Comparison of ENCODE assay signal across 11 cellular contexts in genomic region chr11:58024601-58025091, GRCh38. TPM values are rescaled to one million over a fixed set of nuclear protein-coding genes. Genes with fewer than 3 reads are reported as not detected.
DNase-seq lines count a peak whose midpoint lies in the region; ATAC-seq and TF ChIP-seq lines count a peak whose summit lies in the region.
"Had no signal": no experiment of that assay in that cellular context is flagged by ENCODE, and none has a peak within 500 bp of the region (broad histone marks: within the 10 kb centered on the region; RNA-seq: fewer than 3 reads in every experiment).

No MANE protein-coding gene starts in this region.

- H3K27me3 ChIP-seq in CD4-positive, alpha-beta memory T cell (ENCODE audit: insufficient read depth, low read length) = no peaks in the 10 kb centered on the region

- CTCF ChIA-PET in CD4-positive, alpha-beta memory T cell (lab: Charles Lee; ENCODE audit: partially characterized antibody) = no interaction called here

- H3K4me3 Mint-ChIP-seq in CD4-positive, alpha-beta memory T cell = no peak overlapping the region
- H3K4me3 Mint-ChIP-seq: natural killer cell had no signal

- TF ChIP-seq CTCF in fibroblast of pulmonary artery (IDR thresholded peaks at IDR 0.05; ENCODE audit: low read length, missing control alignments) = no peak
- no peak for TF ChIP-seq CTCF in mucosa of descending colon (IDR thresholded peaks at IDR 0.05)

- peaks cover 0 to 3% (median 0%) of the 10 kb centered on the region in 4 donors for H3K4me1 Mint-ChIP-seq in CD4-positive, alpha-beta memory T cell
- H3K4me1 Mint-ChIP-seq: natural killer cell had no signal

- no peaks in the 10 kb centered on the region for H3K36me3 ChIP-seq in mucosa of descending colon (ENCODE audit: low read depth)
- H3K36me3 ChIP-seq in CD4-positive, alpha-beta memory T cell (ENCODE audit: insufficient read depth, low read length) = no peaks in the 10 kb centered on the region

- no peaks in the 10 kb centered on the region for H3K36me3 Mint-ChIP-seq in CD4-positive, alpha-beta memory T cell
- H3K36me3 Mint-ChIP-seq: natural killer cell had no signal

- peaks cover 0 to 3% (median 0%) of the 10 kb centered on the region in 8 donors for H3K9me3 Mint-ChIP-seq in CD4-positive, alpha-beta memory T cell
- H3K9me3 Mint-ChIP-seq: activated T-helper 2 cell treated with anti-CD3 and anti-CD28 coated beads, Interferon-gamma antibody, Interleukin-2, Interleukin-4, amounts not matched to agents 10 μg/mL and 5 μg/mL and 100 μg/mL, durations not matched to agents 14 hours and 24 hours and 36 hours had no signal

- no peak overlapping the region for H3K27ac Mint-ChIP-seq in CD4-positive, alpha-beta memory T cell
- H3K27ac Mint-ChIP-seq: activated T-helper 2 cell treated with anti-CD3 and anti-CD28 coated beads, Interferon-gamma antibody, Interleukin-2, Interleukin-4, amounts not matched to agents 10 μg/mL and 5 μg/mL and 100 μg/mL, durations not matched to agents 14 hours and 24 hours and 36 hours; natural killer cell had no signal

- DNase-seq in A172 (ENCODE audit: low spot score) = peak; percentile 16
- peak; percentile 96 for DNase-seq in RPMI7951 (ENCODE audit: low read depth)
- DNase-seq in fibroblast of pulmonary artery (ENCODE audit: low read depth) = peak; percentile 51
- peak; percentile 67 to 88 (median 69) for DNase-seq in mucosa of descending colon
- no peak for DNase-seq in CD4-positive, alpha-beta memory T cell
- DNase-seq in activated CD4-positive, alpha-beta T cell treated with anti-CD3 and anti-CD28 coated beads for 48 hours = no peak
- DNase-seq: natural killer cell, NCI-H510A treated with DMSO at 0.1 percent for 48 hours had no signal

- peaks cover 16% of the 10 kb centered on the region for H3K4me1 ChIP-seq in mucosa of descending colon (ENCODE audit: low read depth)
- H3K4me1 ChIP-seq in CD4-positive, alpha-beta memory T cell (ENCODE audit: insufficient read depth, low read length) = no peaks in the 10 kb centered on the region

- H3K9me3 ChIP-seq in mucosa of descending colon = no peaks in the 10 kb centered on the region
- no peaks in the 10 kb centered on the region for H3K9me3 ChIP-seq in CD4-positive, alpha-beta memory T cell (ENCODE audit: control insufficient read depth in 1 of 2, low read length in 2 of 2)

- intact Hi-C loops in mucosa of descending colon (cut with DNase I, micrococcal nuclease) = no loop called here
- intact Hi-C loops in CD4-positive, alpha-beta memory T cell (cut with micrococcal nuclease) = no loop called here

- no peak overlapping the region for H3K27ac ChIP-seq in CD4-positive, alpha-beta memory T cell (ENCODE audit: low read depth, low read length)

- ATAC-seq in mucosa of descending colon (peak; percentile 85), HG03097 (IDR thresholded peaks at IDR 0.05; ENCODE audit: low FRiP score, unreplicated experiment) (no peak), GM18517 (IDR thresholded peaks at IDR 0.05; ENCODE audit: unreplicated experiment) (no peak)
- ATAC-seq: natural killer cell had no signal

- H3K4me3 ChIP-seq in fibroblast of pulmonary artery (replicated peaks; ENCODE audit: low read depth, low read length) (no peak overlapping the region), mucosa of descending colon (no peak overlapping the region)
- H3K4me3 ChIP-seq in CD4-positive, alpha-beta memory T cell (ENCODE audit: low read length in 2 of 2) = no peak overlapping the region

- POLR2A ChIA-PET in CD4-positive, alpha-beta memory T cell (lab: Charles Lee; ENCODE audit: partially characterized antibody) = no interaction called here

- H3K27me3 Mint-ChIP-seq in CD4-positive, alpha-beta memory T cell = peaks cover 0 to 3% of the 10 kb centered on the region in 2 donors

RNA-seq across cellular contexts. Expression of gene OR9Q1, which starts 1.0 kb away (rescaled TPM):
- total RNA-seq in A172 (2014; rRNA removed; shearing (Covaris generic)) = not detected in 2 replicates
- not detected in 2 replicates for total RNA-seq in RPMI7951 (2014; rRNA removed; shearing (Covaris generic))
- not detected for total RNA-seq in mucosa of descending colon
- total RNA-seq in CD4-positive, alpha-beta memory T cell = not detected
- not detected for polyA plus RNA-seq in CD4-positive, alpha-beta memory T cell
- total RNA-seq: activated T-helper 2 cell treated with anti-CD3 and anti-CD28 coated beads, Interferon-gamma antibody, Interleukin-2, Interleukin-4, amounts not matched to agents 10 μg/mL and 5 μg/mL and 100 μg/mL, durations not matched to agents 14 hours and 24 hours and 36 hours; natural killer cell had no signal

RNA-seq across cellular contexts. Expression of gene OR6Q1, which starts 6.1 kb away (rescaled TPM):
- total RNA-seq in A172 (2014; rRNA removed; shearing (Covaris generic)) = not detected in 2 replicates
- total RNA-seq in RPMI7951 (2014; rRNA removed; shearing (Covaris generic)) = not detected in 2 replicates
- total RNA-seq in mucosa of descending colon = not detected
- not detected for total RNA-seq in CD4-positive, alpha-beta memory T cell
- not detected for polyA plus RNA-seq in CD4-positive, alpha-beta memory T cell
- total RNA-seq: activated T-helper 2 cell treated with anti-CD3 and anti-CD28 coated beads, Interferon-gamma antibody, Interleukin-2, Interleukin-4, amounts not matched to agents 10 μg/mL and 5 μg/mL and 100 μg/mL, durations not matched to agents 14 hours and 24 hours and 36 hours; natural killer cell had no signal

Comparison
In these comparisons a context has a peak if more than half of its experiments do, and no peak if none do; other contexts are left out.
1. DNase-seq: peak in A172 (single experiment), RPMI7951 (single experiment), fibroblast of pulmonary artery (single experiment) and mucosa of descending colon (3 of 3); none in CD4-positive, alpha-beta memory T cell (0 of 5) and activated CD4-positive, alpha-beta T cell treated with anti-CD3 and anti-CD28 coated beads for 48 hours (single experiment).